ENCODE assay signal across 16 cellular contexts in the genomic region with DNA sequence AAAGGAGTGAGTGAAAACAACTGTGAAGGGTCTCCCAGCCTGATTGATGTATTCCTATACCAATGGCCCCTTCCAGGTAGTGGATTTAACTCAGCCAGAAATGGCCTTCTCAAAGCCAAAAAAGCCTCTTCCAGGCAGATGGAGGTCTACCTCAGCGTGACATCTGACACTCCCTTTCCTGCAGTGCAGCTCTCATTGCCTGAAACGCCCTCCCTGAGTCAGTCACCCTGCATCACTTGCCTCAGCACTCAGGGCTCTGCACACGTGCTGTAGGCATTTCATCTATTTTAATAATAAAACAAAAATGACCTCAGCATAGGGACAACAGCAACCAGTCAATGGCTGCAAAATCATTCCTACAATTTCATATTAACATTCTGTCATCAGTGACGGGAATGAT.
DNase-seq lines count a peak whose midpoint lies in the region; ATAC-seq, FAIRE-seq and TF ChIP-seq lines count a peak whose summit lies in the region.
"Had no signal": no experiment of that assay in that cellular context is flagged by ENCODE, and none has a peak within 500 bp of the region (broad histone marks: within the 10 kb centered on the region; RNA-seq: fewer than 3 reads in every experiment).

No MANE protein-coding gene starts in this region.

- H3K9me3 ChIP-seq in WERI-Rb-1 (ENCODE audit: severe bottlenecking) (peaks cover 3% of the 10 kb centered on the region), kidney (ENCODE audit: control insufficient read depth in 1 of 2, low read length in 2 of 2) (no peaks in the 10 kb centered on the region)
- H3K9me3 ChIP-seq: A549, BE2C had no signal

- no peak overlapping the region for H3K27ac ChIP-seq in WERI-Rb-1
- no peak overlapping the region for H3K27ac ChIP-seq in mesendoderm (ENCODE audit: low read depth, low read length)
- H3K27ac ChIP-seq in kidney (ENCODE audit: low read depth in 2 of 2, low read length in 2 of 2): no peak overlapping the region
- H3K27ac ChIP-seq: A549, C4-2B, HL-60 had no signal

- FAIRE-seq in D721Med (lab: Jason Lieb, UNC) (no peak), kidney (lab: Jason Lieb, UNC) (no peak)
- FAIRE-seq: A549, GM12878, K562 had no signal

- no peak overlapping the region for H3K4ac ChIP-seq in mesendoderm (ENCODE audit: low read depth, low read length)

- DNase-seq in NCI-H524 treated with DMSO at 0.1 percent for 48 hours (lab: John Stamatoyannopoulos, UW) (peak; percentile 29), WERI-Rb-1 (peak; percentile 60), mesendoderm (no peak), D721Med (ENCODE audit: insufficient read length, low spot score) (no peak), kidney (no peak)
- DNase-seq: BE2C; CD8-positive, alpha-beta T cell; COR-L47; DMS79; H7 had no signal

- H4K8ac ChIP-seq in mesendoderm (ENCODE audit: low read depth, low read length): no peak overlapping the region

- H3K4me1 ChIP-seq in mesendoderm (ENCODE audit: control insufficient read depth, low read depth, low read length): peaks cover 5% of the 10 kb centered on the region
- no peaks in the 10 kb centered on the region for H3K4me1 ChIP-seq in kidney (ENCODE audit: control insufficient read depth in 1 of 2, insufficient read depth in 1 of 2, low read depth in 1 of 2, low read length in 2 of 2)
- H3K4me1 ChIP-seq: A549, BE2C had no signal

- no peak overlapping the region for H2AK5ac ChIP-seq in mesendoderm (ENCODE audit: low read length)

- TF ChIP-seq CTCF in WERI-Rb-1 (IDR thresholded peaks at IDR 0.05; ENCODE audit: low read depth, low read length): no peak
- no peak for TF ChIP-seq CTCF in D721Med (IDR thresholded peaks at IDR 0.05; ENCODE audit: insufficient read depth, missing control alignments)
- TF ChIP-seq CTCF in kidney (IDR thresholded peaks at IDR 0.05; ENCODE audit: borderline replicate concordance, extremely low read depth, insufficient read depth): no peak

- intact Hi-C loops in kidney (cut with DNase I): no loop called here

- peak overlapping the region; percentile 9 for H2BK5ac ChIP-seq in mesendoderm (ENCODE audit: low read length)

- H3K27me3 ChIP-seq in WERI-Rb-1 (ENCODE audit: insufficient read depth, low read depth, severe bottlenecking): no peaks in the 10 kb centered on the region
- H3K27me3 ChIP-seq in mesendoderm (ENCODE audit: insufficient read depth, low read length, poor library complexity): no peaks in the 10 kb centered on the region

- no peak overlapping the region for H4K5ac ChIP-seq in mesendoderm (ENCODE audit: low read length)

- H3K4me2 ChIP-seq in mesendoderm (ENCODE audit: low read length): no peak overlapping the region
- H3K4me2 ChIP-seq: A549 had no signal

- no peak overlapping the region for H2BK15ac ChIP-seq in mesendoderm (replicated peaks; ENCODE audit: low read depth)

- ATAC-seq in GM21717 (IDR thresholded peaks at IDR 0.05; ENCODE audit: unreplicated experiment): no peak
- ATAC-seq: A549; CD8-positive, alpha-beta T cell; GM12878; K562 had no signal

- H3K9ac ChIP-seq in mesendoderm (ENCODE audit: low read length) (no peak overlapping the region), kidney (ENCODE audit: low read length in 2 of 2) (no peak overlapping the region)

- H3K4me3 ChIP-seq in WERI-Rb-1 (ENCODE audit: low read depth, low read length): no peak overlapping the region
- no peak overlapping the region for H3K4me3 ChIP-seq in mesendoderm (ENCODE audit: low read length)
- H3K4me3 ChIP-seq in kidney (ENCODE audit: low read length in 2 of 2): no peak overlapping the region
- H3K4me3 ChIP-seq: A549, GM12878, K562 had no signal

- no peaks in the 10 kb centered on the region for H3K79me2 ChIP-seq in mesendoderm (ENCODE audit: control insufficient read depth, insufficient read depth, low read length)

- H3K79me1 ChIP-seq in mesendoderm (ENCODE audit: low read length): no peaks in the 10 kb centered on the region

- H3K36me3 ChIP-seq in WERI-Rb-1: no peaks in the 10 kb centered on the region
- H3K36me3 ChIP-seq in mesendoderm (ENCODE audit: control insufficient read depth, insufficient read depth, low read length): no peaks in the 10 kb centered on the region
- no peaks in the 10 kb centered on the region for H3K36me3 ChIP-seq in kidney (ENCODE audit: control insufficient read depth in 1 of 2, insufficient read depth in 2 of 2, low read length in 2 of 2)
- H3K36me3 ChIP-seq: BE2C had no signal

- H3K56ac ChIP-seq in mesendoderm (ENCODE audit: low read length): no peak overlapping the region

- H3K23ac ChIP-seq in mesendoderm (ENCODE audit: low read length): no peak overlapping the region

- no CpG with 5 or more reads among the region's 4 CpGs for WGBS in mesendoderm (ENCODE audit: extremely low coverage, insufficient coverage, low lambda C conversion rate)

- H3K18ac ChIP-seq in mesendoderm (ENCODE audit: low read length): no peak overlapping the region

- H2BK120ac ChIP-seq in mesendoderm (ENCODE audit: low read depth, low read length): no peak overlapping the region

Comparison
In these comparisons a context has a peak if more than half of its experiments do, and no peak if none do; other contexts are left out.
1. DNase-seq: peak in NCI-H524 treated with DMSO at 0.1 percent for 48 hours (single experiment) and WERI-Rb-1 (single experiment); none in mesendoderm (single experiment), D721Med (single experiment) and kidney (single experiment).